28 cellular contexts compared by ENCODE assay signal in the genomic region with DNA sequence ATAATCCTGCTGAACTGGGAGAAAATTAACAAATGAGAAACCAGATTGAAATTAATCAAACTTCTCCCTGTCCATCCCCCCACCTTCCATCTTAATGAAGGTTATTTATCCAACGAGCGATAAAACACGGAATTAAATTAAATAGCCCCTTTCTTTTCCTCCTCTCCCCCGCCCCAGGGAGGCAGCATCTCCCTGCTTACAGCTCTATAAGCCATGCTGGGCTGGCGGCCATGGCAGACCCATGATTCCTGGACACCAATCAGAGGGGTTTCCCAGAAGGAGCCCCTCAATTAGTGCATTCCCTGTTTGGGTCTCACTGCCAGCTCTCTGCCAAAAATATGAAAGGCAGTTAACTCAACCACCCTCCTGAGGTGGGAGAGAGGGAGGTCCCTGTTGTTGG. TPM values are rescaled to one million over a fixed set of nuclear protein-coding genes. Genes with fewer than 3 reads are reported as not detected.
"Had no signal": no experiment of that assay in that cellular context is flagged by ENCODE, and none has a peak within 500 bp of the region (broad histone marks: within the 10 kb centered on the region; RNA-seq: fewer than 3 reads in every experiment).

No MANE protein-coding gene starts in this region.

- H3K27ac ChIP-seq: adrenal gland, body of pancreas, colonic mucosa, epithelial cell of prostate, esophagus squamous epithelium, gastroesophageal sphincter, heart right ventricle, hepatocyte had no signal

- H3K79me2 ChIP-seq: hepatocyte had no signal

- H3K4me2 ChIP-seq: hepatocyte had no signal

- H3K27me3 ChIP-seq: adrenal gland, body of pancreas, colonic mucosa had no signal

- H3K4me1 ChIP-seq: adrenal gland, body of pancreas, colonic mucosa, esophagus squamous epithelium, gastroesophageal sphincter, heart right ventricle had no signal

- H3K4me3 ChIP-seq: adrenal gland, body of pancreas, colonic mucosa, esophagus squamous epithelium, gastroesophageal sphincter, heart right ventricle, hepatocyte had no signal

- H3K9me3 ChIP-seq: adrenal gland, body of pancreas, colonic mucosa, esophagus squamous epithelium, gastroesophageal sphincter, heart right ventricle had no signal

- H3K36me3 ChIP-seq: adrenal gland, colonic mucosa, esophagus squamous epithelium, gastroesophageal sphincter, heart right ventricle had no signal

- ATAC-seq: activated CD4-positive, alpha-beta T cell treated with anti-CD3 and anti-CD28 coated beads for 36 hours; activated CD8-positive, alpha-beta memory T cell treated with anti-CD3 and anti-CD28 coated beads, Interleukin-2, amount 10 ng/mL, durations not matched to agents 7 days and 5 days; activated CD8-positive, alpha-beta T cell treated with anti-CD3 and anti-CD28 coated beads, Interleukin-2, amount 10 ng/mL, durations not matched to agents 7 days and 5 days; activated naive CD8-positive, alpha-beta T cell treated with anti-CD3 and anti-CD28 coated beads, Interleukin-2, amount 50 U/mL, for 24 hours; body of pancreas; gastroesophageal sphincter; heart right ventricle had no signal

- H2AFZ ChIP-seq: hepatocyte had no signal

- DNase-seq: activated CD4-positive, alpha-beta memory T cell treated with anti-CD3 and anti-CD28 coated beads for 36 hours; activated CD4-positive, alpha-beta T cell treated with anti-CD3 and anti-CD28 coated beads for 36 hours; activated CD4-positive, alpha-beta T cell treated with anti-CD3 and anti-CD28 coated beads, Interleukin-2, amount 10 ng/mL, durations not matched to agents 24 days and 14 days; activated CD4-positive, CD25-positive, alpha-beta regulatory T cell; activated CD4-positive, CD25-positive, alpha-beta regulatory T cell treated with anti-CD3 and anti-CD28 coated beads, Interleukin-2, amount 50 U/mL, for 72 hours; activated CD8-positive, alpha-beta memory T cell treated with anti-CD3 and anti-CD28 coated beads, Interleukin-2, amount 10 ng/mL, durations not matched to agents 7 days and 5 days; activated CD8-positive, alpha-beta memory T cell treated with anti-CD3 and anti-CD28 coated beads, Interleukin-2, amount 50 U/mL, for 4 hours; activated CD8-positive, alpha-beta T cell treated with anti-CD3 and anti-CD28 coated beads, Interleukin-2, amount 10 ng/mL, durations not matched to agents 7 days and 5 days; activated effector memory CD4-positive, alpha-beta T cell treated with anti-CD3 and anti-CD28 coated beads, Interleukin-2, amount 50 U/mL, for 16 hours; activated naive CD4-positive, alpha-beta T cell treated with anti-CD3 and anti-CD28 coated beads for 36 hours; activated naive CD8-positive, alpha-beta T cell treated with anti-CD3 and anti-CD28 coated beads for 36 hours; activated naive CD8-positive, alpha-beta T cell treated with anti-CD3 and anti-CD28 coated beads, Interleukin-2, amount 50 U/mL, for 24 hours; activated T-cell treated with anti-CD3 and anti-CD28 coated beads, Interleukin-2, amount 50 U/mL, for 1 hour; activated T-cell treated with anti-CD3 and anti-CD28 coated beads, Interleukin-2, amount 50 U/mL, for 48 hours; adrenal gland; amygdala; aorta; body of pancreas; colonic mucosa; effector CD8-positive, alpha-beta T cell; esophagus squamous epithelium; foreskin melanocyte; heart right ventricle; T1000 had no signal

RNA-seq across cellular contexts. Expression of a gene that starts 33.8 kb away (rescaled TPM):
- polyA plus RNA-seq: adrenal gland, aorta, fibroblast of lung, heart right ventricle, hepatocyte had no signal
